ENCODE assay signal across 27 cellular contexts in the genomic region with DNA sequence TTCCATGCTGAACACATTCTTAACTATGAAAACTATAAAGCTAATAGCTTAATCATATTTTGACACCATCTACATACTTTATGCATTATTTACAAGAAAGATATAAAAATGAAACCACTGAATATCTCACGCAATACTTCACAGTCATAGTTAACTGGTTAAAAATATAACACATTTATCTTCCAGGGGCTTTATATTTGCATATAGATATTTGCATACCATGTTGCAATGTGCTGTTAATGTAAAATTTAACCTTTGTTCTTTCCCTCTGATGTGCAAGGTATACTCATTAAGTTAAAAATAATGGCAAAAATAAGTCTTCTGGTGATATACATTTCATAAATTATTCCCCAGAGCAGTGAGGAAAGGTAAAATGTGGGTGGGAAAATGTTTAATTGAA.
"Had no signal": no experiment of that assay in that cellular context is flagged by ENCODE, and none has a peak within 500 bp of the region (broad histone marks: within the 10 kb centered on the region; RNA-seq: fewer than 3 reads in every experiment).

No MANE protein-coding gene starts in this region.

- H3K36me3 ChIP-seq: Peyer's patch, SJSA1 had no signal

- H3K27ac ChIP-seq: Peyer's patch, SJSA1 had no signal

- DNase-seq: activated CD4-positive, alpha-beta T cell treated with anti-CD3 and anti-CD28 coated beads, Interleukin-2, amount 10 ng/mL, durations not matched to agents 24 days and 14 days; activated CD4-positive, alpha-beta T cell treated with anti-CD3 and anti-CD28 coated beads, Interleukin-2, amount 50 U/mL, for 48 hours; activated CD8-positive, alpha-beta T cell treated with anti-CD3 and anti-CD28 coated beads, Interleukin-2, amount 10 ng/mL, durations not matched to agents 7 days and 5 days; activated gamma-delta T cell treated with Interleukin-2 at 50 U/mL for 16 hours; activated naive CD4-positive, alpha-beta T cell treated with anti-CD3 and anti-CD28 coated beads for 36 hours; activated naive CD8-positive, alpha-beta T cell treated with anti-CD3 and anti-CD28 coated beads, Interleukin-2, amount 50 U/mL, for 24 hours; activated T-cell treated with anti-CD3 and anti-CD28 coated beads, Interleukin-2, amount 50 U/mL, for 24 hours; anterior cingulate cortex; caudate nucleus; cerebellar nuclear complex; NCI-H1048; NCI-H1105 treated with DMSO at 0.1 percent for 48 hours; NCI-H1436; NCI-H1694; NCI-H1930; NCI-H2081 treated with DMSO at 0.1 percent for 48 hours; NCI-H226; NCI-H446 treated with DMSO at 0.1 percent for 48 hours; NCI-H524; NCI-H748 treated with DMSO at 0.1 percent for 48 hours; NK-92 treated with Interleukin-12 subunit alpha and Interleukin-12 subunit beta, amount 100 ng/mL, for 24 hours; PC-3; Peyer's patch; RPMI8226; SHP77 treated with DMSO at 0.1 percent for 48 hours; SK-N-SH had no signal

- H3K4me3 ChIP-seq: Peyer's patch, SJSA1 had no signal

- H3K4me1 ChIP-seq: Peyer's patch, SJSA1 had no signal

- H3K4me2 ChIP-seq: SK-N-SH had no signal

- H3K27me3 ChIP-seq: Peyer's patch, SJSA1 had no signal

- ATAC-seq: activated CD8-positive, alpha-beta T cell treated with anti-CD3 and anti-CD28 coated beads, Interleukin-2, amount 10 ng/mL, durations not matched to agents 7 days and 5 days; activated naive CD8-positive, alpha-beta T cell treated with anti-CD3 and anti-CD28 coated beads, Interleukin-2, amount 50 U/mL, for 24 hours; PC-3 had no signal

- H3K9me2 ChIP-seq: SK-N-SH had no signal

- H3K9me3 ChIP-seq: Peyer's patch, SK-N-SH had no signal
